ENCODE assay signal across 8 cellular contexts in genomic region chr12:108732489-108732888, GRCh38. TPM values are rescaled to one million over a fixed set of nuclear protein-coding genes. Genes with fewer than 3 reads are reported as not detected.
A peak's percentile ranks its signal among the peaks of the same experiment; 100 is the strongest.
DNase-seq lines count a peak whose midpoint lies in the region; ATAC-seq and TF ChIP-seq lines count a peak whose summit lies in the region.

No MANE protein-coding gene starts in this region.

- intact Hi-C loops in natural killer cell (cut with micrococcal nuclease), result loop anchor here (1.0 to 10.0 kb wide), 4 partner anchors 115 to 360 kb away; partner anchors contain the start of genes ALKBH2 and USP30

- peak overlapping the region; percentile 89 to 97 for H3K27ac Mint-ChIP-seq in natural killer cell

- H3K79me2 ChIP-seq in Karpas-422 (ENCODE audit: low read length), result no peaks in the 10 kb centered on the region

- POLR2A ChIA-PET in HEK293T (lab: Yijun Ruan, JAX), result interaction anchor here (1.4 kb wide), 1 partner anchor 31 kb away, joined by 5 read pairs; no protein-coding TSS in a partner anchor

- CTCF ChIA-PET in HEK293T (lab: Yijun Ruan, JAX), result interaction anchor here (0.6 kb wide), 1 partner anchor 1056 kb away, joined by 3 read pairs; no protein-coding TSS in a partner anchor

- H4K20me1 ChIP-seq in Karpas-422 (ENCODE audit: insufficient read depth, low read depth, low read length), result peaks cover 4% of the 10 kb centered on the region; the same call in 1 of the 2 replicates

- DNase-seq in AG10803 (ENCODE audit: low read depth), result no peak
- peak; percentile 43 for DNase-seq in Karpas-422
- DNase-seq in coronary artery (ENCODE audit: low spot score), result no peak
- DNase-seq in natural killer cell, result no peak
- no peak for DNase-seq in NCI-H1436 treated with DMSO at 0.1 percent for 48 hours (lab: John Stamatoyannopoulos, UW)
- DNase-seq in HEK293T (ENCODE audit: extremely low spot score), result no peak
- no peak for DNase-seq in HuH-7.5 (ENCODE audit: low spot score)

- TF ChIP-seq CTCF in AG10803 (conservative IDR thresholded peaks at IDR 0.05; ENCODE audit: low read length) (no peak), coronary artery (IDR thresholded peaks at IDR 0.05) (no peak), natural killer cell (IDR thresholded peaks at IDR 0.05) (no peak)

- H3K4me1 ChIP-seq in Karpas-422 (ENCODE audit: low read length), result peaks cover 30% of the 10 kb centered on the region

- H3K27ac ChIP-seq in Karpas-422 (ENCODE audit: low read length) (no peak overlapping the region), coronary artery (peak overlapping the region; percentile 98 to 99)

- H3K4me2 ChIP-seq in Karpas-422 (ENCODE audit: low read depth, low read length, poor library complexity, severe bottlenecking), result no peak overlapping the region

- H3K4me3 ChIP-seq in AG10803 (ENCODE audit: low read length) (peak overlapping the region; percentile 58), Karpas-422 (ENCODE audit: low read length) (no peak overlapping the region), coronary artery (peak overlapping the region; percentile 93)

- H3K27me3 Mint-ChIP-seq in natural killer cell (ENCODE audit: low read depth in 2 of 2), result no peaks in the 10 kb centered on the region

- H3K9ac ChIP-seq in Karpas-422 (ENCODE audit: low read length), result no peak overlapping the region

- H3K27me3 ChIP-seq in Karpas-422 (ENCODE audit: low read length), result 0 out of 2 replicates have a peak, but pooled peaks cover 4% of the 10 kb centered on the region

- ATAC-seq in natural killer cell, result no peak
- ATAC-seq in HG03280 (IDR thresholded peaks at IDR 0.05; ENCODE audit: unreplicated experiment), result no peak

- peak overlapping the region; percentile 93 for H3K4me3 Mint-ChIP-seq in natural killer cell

- H3K36me3 ChIP-seq in Karpas-422 (ENCODE audit: insufficient read depth, low read length), result no peaks in the 10 kb centered on the region

- no peak overlapping the region for H2AFZ ChIP-seq in Karpas-422 (ENCODE audit: low read length)

- peaks cover 34 to 35% of the 10 kb centered on the region in 2 donors for H3K4me1 Mint-ChIP-seq in natural killer cell

- no peaks in the 10 kb centered on the region for H3K9me3 ChIP-seq in Karpas-422 (ENCODE audit: low read length)

- H3K9me2 ChIP-seq in Karpas-422 (replicated peaks; ENCODE audit: insufficient read depth, low read length), result no peaks in the 10 kb centered on the region

- H3K9me3 Mint-ChIP-seq in natural killer cell, result no peaks in the 10 kb centered on the region

- H3K36me3 Mint-ChIP-seq in natural killer cell, result no peaks in the 10 kb centered on the region

TF ChIP-seq in HEK293T, 16 proteins besides CTCF, POLR2A, EP300 and RAD21:
- TF ChIP-seq SUZ12 (IDR thresholded peaks at IDR 0.05), result no peak
- TF ChIP-seq LEF1 (IDR thresholded peaks at IDR 0.05; ENCODE audit: borderline replicate concordance), result no peak
- TF ChIP-seq ELF4 (IDR thresholded peaks at IDR 0.05), result no peak
- no peak for TF ChIP-seq PKNOX1 (IDR thresholded peaks at IDR 0.05)
- no peak for TF ChIP-seq BHLHE40 (IDR thresholded peaks at IDR 0.05; ENCODE audit: borderline replicate concordance)
- TF ChIP-seq TARDBP (IDR thresholded peaks at IDR 0.05), result no peak
- TF ChIP-seq HDGF (IDR thresholded peaks at IDR 0.05; ENCODE audit: borderline replicate concordance), result no peak
- no peak for TF ChIP-seq FOXM1 (IDR thresholded peaks at IDR 0.05; ENCODE audit: borderline replicate concordance)

RNA-seq across cellular contexts. Expression of gene CORO1C, which starts 1.2 kb away (rescaled TPM):
- total RNA-seq in Karpas-422 (2014; rRNA removed; shearing (Covaris generic); ENCODE audit: low replicate concordance), result 11.1 and 14.9 TPM in 2 replicates
- total RNA-seq in natural killer cell, result 10 to 100 TPM; 28.9 to 43.5 (median 36.0) TPM
